ENCODE assay signal across 23 cellular contexts in genomic region chr2:228507231-228507824, GRCh38.
"Had no signal": no experiment of that assay in that cellular context is flagged by ENCODE, and none has a peak within 500 bp of the region (broad histone marks: within the 10 kb centered on the region; RNA-seq: fewer than 3 reads in every experiment).

No MANE protein-coding gene starts in this region.

- H3K4me3 ChIP-seq: dorsolateral prefrontal cortex, esophagus muscularis mucosa, left ventricle myocardium inferior, ovary had no signal

- H3K9me3 ChIP-seq: esophagus muscularis mucosa, left ventricle myocardium inferior, neutrophil, ovary had no signal

- ATAC-seq: activated CD8-positive, alpha-beta T cell treated with anti-CD3 and anti-CD28 coated beads, Interleukin-2, amount 10 ng/mL, durations not matched to agents 7 days and 5 days; effector memory CD8-positive, alpha-beta T cell; natural killer cell; right cardiac atrium; stimulated activated naive CD8-positive, alpha-beta T cell treated with anti-CD3 and anti-CD28 coated beads, Interleukin-15, Interleukin-2, amounts not matched to agents 100 U/mL and 50 U/mL, for 24 hours; T-cell had no signal

- H3K27me3 ChIP-seq: esophagus muscularis mucosa, neutrophil, ovary had no signal

- H3K36me3 ChIP-seq: esophagus muscularis mucosa, left ventricle myocardium inferior, neutrophil, ovary had no signal

- H3K4me1 Mint-ChIP-seq: activated naive CD4-positive, alpha-beta T cell treated with anti-CD3 and anti-CD28 coated beads, Interleukin-2, amount 50 U/mL, for 24 hours; central memory CD8-positive, alpha-beta T cell; immature natural killer cell; natural killer cell; T-cell had no signal

- DNase-seq: activated CD4-positive, alpha-beta T cell treated with anti-CD3 and anti-CD28 coated beads, Interleukin-2, amount 50 U/mL, for 1 hour; activated CD4-positive, CD25-positive, alpha-beta regulatory T cell treated with anti-CD3 and anti-CD28 coated beads, Interleukin-2, amount 50 U/mL, for 72 hours; activated CD8-positive, alpha-beta T cell treated with anti-CD3 and anti-CD28 coated beads, Interleukin-2, amount 10 ng/mL, durations not matched to agents 7 days and 5 days; activated gamma-delta T cell; dorsolateral prefrontal cortex; effector memory CD8-positive, alpha-beta T cell; immature natural killer cell; left ventricle myocardium inferior; midbrain; natural killer cell; right cardiac atrium; stimulated activated CD4-positive, alpha-beta T cell treated with anti-CD3 and anti-CD28 coated beads, Interleukin-12 subunit alpha, Interleukin-12 subunit beta, amount 100 ng/mL, for 4 hours; stimulated activated CD4-positive, alpha-beta T cell treated with anti-CD3 and anti-CD28 coated beads, Interleukin-4, amount 100 ng/mL, for 4 hours; stimulated activated naive CD8-positive, alpha-beta T cell treated with anti-CD3 and anti-CD28 coated beads, Interleukin-15, Interleukin-2, amounts not matched to agents 100 U/mL and 50 U/mL, for 24 hours; T-cell had no signal

- H3K4me3 Mint-ChIP-seq: activated CD8-positive, alpha-beta T cell treated with anti-CD3 and anti-CD28 coated beads, Interleukin-2, amount 10 ng/mL, durations not matched to agents 7 days and 5 days; activated naive CD4-positive, alpha-beta T cell treated with anti-CD3 and anti-CD28 coated beads, Interleukin-2, amount 50 U/mL, for 24 hours; activated T-helper 1 cell treated with anti-CD3 and anti-CD28 coated beads, Interleukin-12 subunit alpha, Interleukin-12 subunit beta, Interleukin-2, Interleukin-4 antibody, amounts not matched to agents 30 ng/mL and 10 ng/mL and 1 ng/mL, durations not matched to agents 14 hours and 24 hours and 36 hours; central memory CD8-positive, alpha-beta T cell; effector memory CD8-positive, alpha-beta T cell; immature natural killer cell; natural killer cell; T-cell; T-helper 2 cell treated with Interferon-gamma antibody and Interleukin-4, amounts not matched to agents 5 μg/mL and 100 μg/mL, for 36 hours had no signal

- H3K27ac ChIP-seq: dorsolateral prefrontal cortex, esophagus muscularis mucosa, left ventricle myocardium inferior, neutrophil, VCaP had no signal

- H3K36me3 Mint-ChIP-seq: activated naive CD4-positive, alpha-beta T cell treated with anti-CD3 and anti-CD28 coated beads, Interleukin-2, amount 50 U/mL, for 24 hours; T-cell had no signal

- H3K9me3 Mint-ChIP-seq: activated naive CD4-positive, alpha-beta T cell treated with anti-CD3 and anti-CD28 coated beads, Interleukin-2, amount 50 U/mL, for 24 hours had no signal

- H3K27ac Mint-ChIP-seq: activated CD8-positive, alpha-beta T cell treated with anti-CD3 and anti-CD28 coated beads, Interleukin-2, amount 10 ng/mL, durations not matched to agents 7 days and 5 days; activated naive CD4-positive, alpha-beta T cell treated with anti-CD3 and anti-CD28 coated beads, Interleukin-2, amount 50 U/mL, for 24 hours; activated T-helper 1 cell treated with anti-CD3 and anti-CD28 coated beads, Interleukin-12 subunit alpha, Interleukin-12 subunit beta, Interleukin-2, Interleukin-4 antibody, amounts not matched to agents 30 ng/mL and 10 ng/mL and 1 ng/mL, durations not matched to agents 14 hours and 24 hours and 36 hours; effector memory CD8-positive, alpha-beta T cell; immature natural killer cell; natural killer cell; T-cell; T-helper 2 cell treated with Interferon-gamma antibody and Interleukin-4, amounts not matched to agents 5 μg/mL and 100 μg/mL, for 36 hours had no signal

- H3K27me3 Mint-ChIP-seq: activated naive CD4-positive, alpha-beta T cell treated with anti-CD3 and anti-CD28 coated beads, Interleukin-2, amount 50 U/mL, for 24 hours; central memory CD8-positive, alpha-beta T cell; effector memory CD8-positive, alpha-beta T cell; T-cell had no signal
